ENCODE assay signal across 27 cellular contexts in the genomic region with DNA sequence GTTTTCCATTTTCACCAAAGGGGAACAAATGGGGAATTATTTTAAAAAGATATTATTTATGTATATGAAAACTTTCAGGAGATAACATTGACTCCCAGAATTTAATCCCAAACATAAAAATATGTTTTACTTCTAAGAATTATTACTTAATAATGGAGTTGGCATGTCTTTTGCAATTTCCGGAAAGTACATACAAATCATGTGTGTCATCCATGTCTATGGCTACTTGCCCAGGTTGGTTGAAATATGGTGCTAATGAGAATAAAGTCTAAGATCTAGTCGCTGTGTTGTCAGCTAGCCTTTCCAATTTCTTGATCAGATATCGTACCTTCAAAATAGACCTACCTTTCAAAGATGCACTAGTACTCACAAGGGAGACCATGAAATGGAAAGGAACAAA.
"Had no signal": no experiment of that assay in that cellular context is flagged by ENCODE, and none has a peak within 500 bp of the region (broad histone marks: within the 10 kb centered on the region; RNA-seq: fewer than 3 reads in every experiment).

No MANE protein-coding gene starts in this region.

- DNase-seq: activated B cell treated with CpG ODN at 0.5 μM for 24 hours; activated CD4-positive, alpha-beta memory T cell treated with anti-CD3 and anti-CD28 coated beads for 36 hours; activated CD4-positive, alpha-beta T cell treated with anti-CD3 and anti-CD28 coated beads for 4 hours; activated gamma-delta T cell treated with Interleukin-2 at 50 U/mL for 16 hours; activated T-cell treated with anti-CD3 and anti-CD28 coated beads for 4 hours; central memory CD4-positive, alpha-beta T cell; colonic mucosa; erythroblast; heart right ventricle; left ventricle myocardium superior; mesenchymal stem cell; mucosa of descending colon; naive B cell; small intestine; stimulated activated CD4-positive, alpha-beta T cell treated with anti-CD3 and anti-CD28 coated beads, Interleukin-4, amount 100 ng/mL, for 24 hours; T-helper 1 cell; T-helper 9 cell; upper lobe of left lung had no signal

- H3K27ac ChIP-seq: colonic mucosa, gastroesophageal sphincter, heart right ventricle, prostate gland, right atrium auricular region, thoracic aorta, upper lobe of left lung had no signal

- H3K36me3 Mint-ChIP-seq: activated CD4-positive, alpha-beta memory T cell treated with anti-CD3 and anti-CD28 coated beads for 36 hours; activated naive CD8-positive, alpha-beta T cell; brain; naive B cell; stimulated activated effector memory CD8-positive, alpha-beta T cell treated with anti-CD3 and anti-CD28 coated beads, Interleukin-12 subunit alpha, Interleukin-12 subunit beta, amount 100 ng/mL, for 72 hours had no signal

- H3K4me3 ChIP-seq: colonic mucosa, gastroesophageal sphincter, heart right ventricle, mucosa of descending colon, prostate gland, right atrium auricular region, thoracic aorta, upper lobe of left lung had no signal

- H3K36me3 ChIP-seq: colonic mucosa, gastroesophageal sphincter, heart right ventricle, prostate gland, right atrium auricular region, thoracic aorta, upper lobe of left lung had no signal

- H3K4me1 Mint-ChIP-seq: activated B cell treated with CpG ODN at 0.5 μM for 24 hours; brain; naive B cell; neural crest cell; stimulated activated effector memory CD8-positive, alpha-beta T cell treated with anti-CD3 and anti-CD28 coated beads, Interleukin-12 subunit alpha, Interleukin-12 subunit beta, amount 100 ng/mL, for 72 hours had no signal

- ATAC-seq: gastroesophageal sphincter; heart right ventricle; left ventricle myocardium superior; mucosa of descending colon; stimulated activated effector memory CD8-positive, alpha-beta T cell treated with anti-CD3 and anti-CD28 coated beads, Interleukin-12 subunit alpha, Interleukin-12 subunit beta, amount 100 ng/mL, for 72 hours had no signal

- H3K9me3 ChIP-seq: colonic mucosa, gastroesophageal sphincter, heart right ventricle, prostate gland, right atrium auricular region, thoracic aorta, upper lobe of left lung had no signal

- H3K27me3 ChIP-seq: colonic mucosa, gastroesophageal sphincter, heart right ventricle, right atrium auricular region, upper lobe of left lung had no signal

- H3K27ac Mint-ChIP-seq: activated B cell treated with CpG ODN at 0.5 μM for 24 hours; activated CD4-positive, alpha-beta memory T cell treated with anti-CD3 and anti-CD28 coated beads for 36 hours; activated naive CD8-positive, alpha-beta T cell; activated T-helper 1 cell treated with anti-CD3 and anti-CD28 coated beads, Interleukin-12 subunit alpha, Interleukin-12 subunit beta, Interleukin-2, Interleukin-4 antibody, amounts not matched to agents 30 ng/mL and 10 ng/mL and 1 ng/mL, durations not matched to agents 14 hours and 24 hours and 36 hours; naive B cell; stimulated activated effector memory CD8-positive, alpha-beta T cell treated with anti-CD3 and anti-CD28 coated beads, Interleukin-12 subunit alpha, Interleukin-12 subunit beta, amount 100 ng/mL, for 72 hours had no signal

- H3K4me3 Mint-ChIP-seq: activated B cell treated with CpG ODN at 0.5 μM for 24 hours; activated CD4-positive, alpha-beta memory T cell treated with anti-CD3 and anti-CD28 coated beads for 36 hours; activated naive CD8-positive, alpha-beta T cell; activated T-helper 1 cell treated with anti-CD3 and anti-CD28 coated beads, Interleukin-12 subunit alpha, Interleukin-12 subunit beta, Interleukin-2, Interleukin-4 antibody, amounts not matched to agents 30 ng/mL and 10 ng/mL and 1 ng/mL, durations not matched to agents 14 hours and 24 hours and 36 hours; brain; naive B cell; neural crest cell; stimulated activated effector memory CD8-positive, alpha-beta T cell treated with anti-CD3 and anti-CD28 coated beads, Interleukin-12 subunit alpha, Interleukin-12 subunit beta, amount 100 ng/mL, for 72 hours had no signal

- H3K9me3 Mint-ChIP-seq: activated B cell treated with CpG ODN at 0.5 μM for 24 hours; activated T-helper 1 cell treated with anti-CD3 and anti-CD28 coated beads, Interleukin-12 subunit alpha, Interleukin-12 subunit beta, Interleukin-2, Interleukin-4 antibody, amounts not matched to agents 30 ng/mL and 10 ng/mL and 1 ng/mL, durations not matched to agents 14 hours and 24 hours and 36 hours; brain; naive B cell; neural crest cell had no signal

- H3K27me3 Mint-ChIP-seq: activated B cell treated with CpG ODN at 0.5 μM for 24 hours; activated CD4-positive, alpha-beta memory T cell treated with anti-CD3 and anti-CD28 coated beads for 36 hours; activated naive CD8-positive, alpha-beta T cell; naive B cell had no signal
